ENCODE assay signal across 16 cellular contexts in the genomic region with DNA sequence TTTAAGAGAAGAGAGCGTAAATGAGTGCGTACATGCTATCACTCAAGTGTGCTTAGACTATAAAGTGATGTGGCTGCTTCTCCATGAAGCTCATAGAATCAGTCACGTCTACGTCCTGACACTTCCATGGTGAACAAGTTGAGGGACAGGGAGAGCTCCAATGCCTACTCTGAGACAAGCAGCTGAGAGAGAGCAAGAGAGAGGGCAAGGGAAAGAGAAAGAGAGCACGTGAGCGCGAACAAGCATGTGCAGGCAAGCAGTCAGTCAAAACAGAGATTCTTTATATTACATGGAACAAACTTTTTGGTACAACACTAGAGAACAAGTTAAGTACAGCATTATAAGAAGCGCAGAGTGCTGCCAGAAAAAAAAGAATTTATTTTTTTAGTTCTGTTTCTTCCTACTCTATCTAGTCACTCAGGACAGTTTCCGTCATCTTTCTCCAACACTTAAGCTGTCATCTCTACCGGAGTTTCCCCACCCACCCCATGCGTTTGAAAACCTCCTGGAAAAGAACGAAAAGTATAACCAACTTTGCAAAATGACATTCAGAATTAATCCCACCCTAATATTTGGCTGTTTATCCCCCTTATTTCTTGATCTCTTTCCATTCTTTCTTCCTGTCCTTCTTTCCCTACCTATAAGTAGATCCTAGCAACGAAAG.
DNase-seq lines count a peak whose midpoint lies in the region; ATAC-seq and TF ChIP-seq lines count a peak whose summit lies in the region.
"Had no signal": no experiment of that assay in that cellular context is flagged by ENCODE, and none has a peak within 500 bp of the region (broad histone marks: within the 10 kb centered on the region; RNA-seq: fewer than 3 reads in every experiment).

No MANE protein-coding gene starts in this region.

- intact Hi-C loops in left ventricle myocardium inferior (cut with micrococcal nuclease), result no loop called here
- intact Hi-C loops in sciatic nerve (cut with DNase I), result no loop called here

- no peak for DNase-seq in HEK293T (ENCODE audit: extremely low spot score)
- peak in 25 of 61 donors; percentile 2 to 73 (median 27) for DNase-seq in caudate nucleus (lab: John Stamatoyannopoulos, UW)
- DNase-seq in left ventricle myocardium inferior, result no peak
- no peak for DNase-seq in sciatic nerve (ENCODE audit: low spot score)
- no peak for DNase-seq in HCEC 1CT
- no peak for DNase-seq in activated CD4-positive, alpha-beta T cell treated with anti-CD3 and anti-CD28 coated beads for 48 hours
- no peak for DNase-seq in 8988T
- DNase-seq: activated CD4-positive, alpha-beta T cell treated with anti-CD3 and anti-CD28 coated beads for 36 hours; activated CD8-positive, alpha-beta memory T cell treated with anti-CD3 and anti-CD28 coated beads, Interleukin-2, amount 50 U/mL, for 48 hours; effector CD4-positive, alpha-beta T cell; KG1; NCI-H1105; ovary; SHP77 treated with DMSO at 0.1 percent for 48 hours; stomach had no signal

- no peaks in the 10 kb centered on the region for H3K36me3 ChIP-seq in left ventricle myocardium inferior
- H3K36me3 ChIP-seq: ovary, stomach had no signal

- CTCF ChIA-PET in HEK293T (lab: Yijun Ruan, JAX), result interaction anchor here (0.6 kb wide), 1 partner anchor 134 kb away, joined by 3 read pairs; no protein-coding TSS in a partner anchor

- peak; percentile 61 for ATAC-seq in sciatic nerve
- no peak for ATAC-seq in GM19395 (IDR thresholded peaks at IDR 0.05; ENCODE audit: unreplicated experiment)
- ATAC-seq: activated CD4-positive, alpha-beta T cell treated with anti-CD3 and anti-CD28 coated beads for 36 hours had no signal

- no peaks in the 10 kb centered on the region for H3K9me3 ChIP-seq in left ventricle myocardium inferior (replicated peaks)
- H3K9me3 ChIP-seq: ovary, stomach had no signal

- peak overlapping the region; percentile 35 for H3K4me3 ChIP-seq in left ventricle myocardium inferior
- H3K4me3 ChIP-seq: ovary, stomach had no signal

- H3K27ac ChIP-seq in caudate nucleus (ENCODE audit: low read depth, low read length) (peak overlapping the region; percentile 79), left ventricle myocardium inferior (replicated peaks) (peak overlapping the region; percentile 64)

- peaks cover 76% of the 10 kb centered on the region for H3K4me1 ChIP-seq in left ventricle myocardium inferior

- POLR2A ChIA-PET in HEK293T (lab: Yijun Ruan, JAX), result no interaction called here

- no peak for TF ChIP-seq CTCF in left ventricle myocardium inferior (IDR thresholded peaks at IDR 0.05; ENCODE audit: borderline replicate concordance)

- H3K27me3 ChIP-seq in left ventricle myocardium inferior (ENCODE audit: low read depth), result no peaks in the 10 kb centered on the region
- H3K27me3 ChIP-seq: ovary, stomach had no signal

TF ChIP-seq in HEK293T, 16 proteins besides CTCF, POLR2A, EP300 and RAD21:
- TF ChIP-seq PKNOX1 (IDR thresholded peaks at IDR 0.05) (peak; percentile 56), FOXM1 (IDR thresholded peaks at IDR 0.05; ENCODE audit: borderline replicate concordance) (no peak)
